15 cellular contexts compared by ENCODE assay signal in the genomic region with DNA sequence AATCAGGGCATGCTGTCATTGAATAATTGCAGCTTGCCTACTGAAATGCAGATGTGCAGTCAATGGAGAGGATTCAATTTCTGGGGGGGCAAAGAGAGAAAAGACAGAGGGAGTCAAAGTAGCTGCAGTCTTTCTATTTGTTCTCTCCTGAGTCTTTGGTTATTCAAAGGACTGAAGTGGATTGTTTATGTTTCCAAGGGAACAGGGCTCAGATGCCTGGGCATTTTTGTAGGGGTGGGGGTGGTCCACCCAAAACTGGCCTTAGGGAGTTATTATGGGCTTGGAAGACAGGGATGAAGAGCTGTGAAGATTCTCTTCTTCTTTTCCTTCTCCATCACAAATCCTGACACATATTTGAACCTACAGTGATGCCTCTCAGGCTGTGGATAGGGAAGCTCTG.
DNase-seq lines count a peak whose midpoint lies in the region; ATAC-seq and TF ChIP-seq lines count a peak whose summit lies in the region.
"Had no signal": no experiment of that assay in that cellular context is flagged by ENCODE, and none has a peak within 500 bp of the region (broad histone marks: within the 10 kb centered on the region; RNA-seq: fewer than 3 reads in every experiment).

No MANE protein-coding gene starts in this region.

- H4K8ac ChIP-seq in H9 (replicated peaks; ENCODE audit: insufficient read length, low read depth, low read length), result no peak overlapping the region

- peak overlapping the region; percentile 84 for H3K18ac ChIP-seq in H9 (ENCODE audit: insufficient read length, low read depth, low read length)

- H2BK12ac ChIP-seq in H9 (ENCODE audit: insufficient read length, low read depth, low read length), result no peak overlapping the region

- H3K27ac ChIP-seq in H9 (ENCODE audit: insufficient read length, low read depth, low read length) (no peak overlapping the region), ectodermal cell (ENCODE audit: insufficient read depth, low read depth, low read length, poor library complexity, severe bottlenecking) (peak overlapping the region; percentile 61), right atrium auricular region (no peak overlapping the region), aorta (ENCODE audit: low read depth in 1 of 2, low read length in 2 of 2) (no peak overlapping the region)
- H3K27ac ChIP-seq: A549, HL-60 had no signal

- H4K20me1 ChIP-seq in H9 (ENCODE audit: control insufficient read depth, insufficient read depth, insufficient read length), result no peaks in the 10 kb centered on the region

- DNase-seq in DMS53 (lab: John Stamatoyannopoulos, UW) (peak; percentile 83), H9 (peak; percentile 33), iPS-NIHi7 (ENCODE audit: extremely low spot score) (peak; percentile 17), globus pallidus (ENCODE audit: low spot score) (no peak), right atrium auricular region (ENCODE audit: low spot score) (no peak), aorta (no peak)
- DNase-seq: EL, NCI-H187 treated with DMSO at 0.1 percent for 48 hours, NCI-H524, SIG-M5 had no signal

- H3K4me1 ChIP-seq in H9 (ENCODE audit: insufficient read depth, low read length) (peaks cover 7% of the 10 kb centered on the region), ectodermal cell (ENCODE audit: control insufficient read depth, insufficient read depth, low read length) (no peaks in the 10 kb centered on the region), right atrium auricular region (no peaks in the 10 kb centered on the region), aorta (ENCODE audit: control insufficient read depth in 1 of 2, insufficient read depth in 2 of 2, low read length in 2 of 2) (no peaks in the 10 kb centered on the region)
- H3K4me1 ChIP-seq: A549, HAP-1 had no signal

- H3K9me3 ChIP-seq in H9 (ENCODE audit: control insufficient read depth, low read depth, low read length), result no peaks in the 10 kb centered on the region
- no peaks in the 10 kb centered on the region for H3K9me3 ChIP-seq in ectodermal cell (ENCODE audit: control insufficient read depth, low read length)
- no peaks in the 10 kb centered on the region for H3K9me3 ChIP-seq in right atrium auricular region
- H3K9me3 ChIP-seq in aorta (ENCODE audit: control insufficient read depth, low read length), result peaks cover 2% of the 10 kb centered on the region
- H3K9me3 ChIP-seq: A549, HAP-1 had no signal

- no peak overlapping the region; a peak in 1 of 5 replicates for H3K4me3 Mint-ChIP-seq in H9

- H3K4me2 ChIP-seq in H9 (ENCODE audit: insufficient read depth, insufficient read length, low read length), result peak overlapping the region; percentile 30
- H3K4me2 ChIP-seq: A549 had no signal

- H3K14ac ChIP-seq in H9 (ENCODE audit: insufficient read depth, low read length), result no peak overlapping the region; the same call in 1 of the 2 replicates

- H3K27me3 Mint-ChIP-seq in H9 (ENCODE audit: low read depth), result no peaks in the 10 kb centered on the region

- H3K4me3 ChIP-seq in ectodermal cell (ENCODE audit: insufficient read depth, low read depth, low read length) (no peak overlapping the region), right atrium auricular region (no peak overlapping the region), aorta (ENCODE audit: low read length in 2 of 2) (no peak overlapping the region)
- H3K4me3 ChIP-seq: A549, HAP-1 had no signal

- no peak overlapping the region for H2AK5ac ChIP-seq in H9 (ENCODE audit: insufficient read length, low read length)

- H2BK20ac ChIP-seq in H9 (ENCODE audit: low read depth, low read length, poor library complexity, severe bottlenecking), result no peak overlapping the region

- H2BK5ac ChIP-seq in H9 (ENCODE audit: insufficient read length, low read length), result no peak overlapping the region

- TF ChIP-seq CTCF in H9 (conservative IDR thresholded peaks at IDR 0.05) (no peak), right atrium auricular region (IDR thresholded peaks at IDR 0.05) (no peak)

- intact Hi-C loops in aorta (cut with DNase I), result no loop called here

- no peak overlapping the region for H2BK15ac ChIP-seq in H9 (ENCODE audit: low read depth, low read length)

- no peak for ATAC-seq in GM18861 (IDR thresholded peaks at IDR 0.05; ENCODE audit: unreplicated experiment)
- no peak for ATAC-seq in aorta (ENCODE audit: low FRiP score)
- ATAC-seq: A549 had no signal

- H3T11ph ChIP-seq in H9 (ENCODE audit: low read length), result peak overlapping the region; percentile 67

- H3K36me3 ChIP-seq in ectodermal cell (ENCODE audit: control insufficient read depth, insufficient read depth, low read length), result no peaks in the 10 kb centered on the region
- H3K36me3 ChIP-seq in right atrium auricular region, result no peaks in the 10 kb centered on the region
- no peaks in the 10 kb centered on the region for H3K36me3 ChIP-seq in aorta (ENCODE audit: control insufficient read depth in 1 of 2, insufficient read depth in 2 of 2, low read length in 1 of 2)
- H3K36me3 ChIP-seq: HAP-1 had no signal

- peaks cover 17 to 22% of the 10 kb centered on the region in 2 experiments for H3K4me1 Mint-ChIP-seq in H9

- no peak overlapping the region for H3K56ac ChIP-seq in H9 (ENCODE audit: insufficient read length, low read depth, low read length)

- no peak overlapping the region for H4K5ac ChIP-seq in H9 (ENCODE audit: insufficient read length, low read depth, low read length)

- H3K9ac ChIP-seq in H9 (ENCODE audit: extremely low read depth, insufficient read length, low read length), result no peak overlapping the region

- no peaks in the 10 kb centered on the region for H3K36me3 Mint-ChIP-seq in H9 (ENCODE audit: insufficient read depth in 1 of 3, low read depth in 3 of 3)

- H3K23me2 ChIP-seq in H9 (ENCODE audit: insufficient read length, low read depth, low read length, poor library complexity, severe bottlenecking), result peaks cover 2% of the 10 kb centered on the region

- H3K4ac ChIP-seq in H9 (ENCODE audit: low read depth, low read length), result no peak overlapping the region; the same call in 1 of the 2 replicates

- H3K27ac Mint-ChIP-seq in H9, result peak overlapping the region; percentile 36 to 92 (median 58); a peak in 3 of 7 replicates

- no peaks in the 10 kb centered on the region for H3K27me3 ChIP-seq in H9 (ENCODE audit: insufficient read depth, low read length)
- H3K27me3 ChIP-seq in ectodermal cell (ENCODE audit: control insufficient read depth, insufficient read depth, low read length, poor library complexity, severe bottlenecking), result no peaks in the 10 kb centered on the region
- H3K27me3 ChIP-seq in right atrium auricular region, result no peaks in the 10 kb centered on the region
- H3K27me3 ChIP-seq in aorta (ENCODE audit: control insufficient read depth in 1 of 2, insufficient read depth in 2 of 2, low read length in 1 of 2), result no peaks in the 10 kb centered on the region

- H3K79me2 ChIP-seq in H9 (ENCODE audit: insufficient read depth, low read length), result no peaks in the 10 kb centered on the region

- H3K9me3 Mint-ChIP-seq in H9, result no peaks in the 10 kb centered on the region

- H4K91ac ChIP-seq in H9 (ENCODE audit: insufficient read length, low read depth, low read length), result no peak overlapping the region

- peak overlapping the region; percentile 36 for H2BK120ac ChIP-seq in H9 (ENCODE audit: low read depth, low read length, poor library complexity, severe bottlenecking)

- no peak overlapping the region for H2AFZ ChIP-seq in H9 (ENCODE audit: low read length)

- H3K23ac ChIP-seq in H9 (ENCODE audit: insufficient read length, low read depth, low read length), result no peak overlapping the region

- H3K79me1 ChIP-seq in H9 (ENCODE audit: insufficient read depth, low read depth, low read length, poor library complexity, severe bottlenecking), result no peaks in the 10 kb centered on the region

Comparison
In these comparisons a context has a peak if more than half of its experiments do, and no peak if none do; other contexts are left out.
1. DNase-seq: peak in DMS53 (single experiment), H9 (single experiment) and iPS-NIHi7 (single experiment); none in globus pallidus (single experiment), right atrium auricular region (single experiment) and aorta (0 of 2).